ENCODE assay signal across 10 cellular contexts in genomic region chr12:122862872-122863701, GRCh38. TPM values are rescaled to one million over a fixed set of nuclear protein-coding genes. Genes with fewer than 3 reads are reported as not detected.
DNase-seq lines count a peak whose midpoint lies in the region; ATAC-seq, FAIRE-seq and TF ChIP-seq lines count a peak whose summit lies in the region.
"Had no signal": no experiment of that assay in that cellular context is flagged by ENCODE, and none has a peak within 500 bp of the region (broad histone marks: within the 10 kb centered on the region; RNA-seq: fewer than 3 reads in every experiment).

No MANE protein-coding gene starts in this region.

- TF ChIP-seq CTCF in gastroesophageal sphincter (IDR thresholded peaks at IDR 0.05), result no peak
- no peak for TF ChIP-seq CTCF in pancreas (IDR thresholded peaks at IDR 0.05)

- DNase-seq in H7 (peak; percentile 57), NCI-H69 (lab: John Stamatoyannopoulos, UW) (peak; percentile 94), pancreas (peak in 4 of 6 donors; percentile 47 to 68 (median 60))
- no peak for DNase-seq in activated T-cell treated with anti-CD3 and anti-CD28 coated beads, Interleukin-2, amount 50 U/mL, for 48 hours
- DNase-seq: activated CD4-positive, alpha-beta T cell treated with anti-CD3 and anti-CD28 coated beads, Interleukin-2, amount 50 U/mL, for 1 hour; dermis blood vessel endothelial cell had no signal

- TF ChIP-seq EP300 in gastroesophageal sphincter (IDR thresholded peaks at IDR 0.05), result no peak

- H3K27me3 ChIP-seq in H7 (ENCODE audit: control insufficient read depth, insufficient read depth, low read length), result no peaks in the 10 kb centered on the region
- H3K27me3 ChIP-seq in gastroesophageal sphincter, result no peaks in the 10 kb centered on the region
- H3K27me3 ChIP-seq in pancreas, result no peaks in the 10 kb centered on the region

- H3K4me1 ChIP-seq in gastroesophageal sphincter (peaks cover 0 to 64% (median 24%) of the 10 kb centered on the region in 3 donors), pancreas (peaks cover 24 to 42% (median 37%) of the 10 kb centered on the region in 3 donors)

- intact Hi-C loops in pancreas (cut with DNase I), result loop anchor here in 2 of 3 donors (5.0 to 10.0 kb wide), 2 partner anchors 89 to 372 kb away; partner anchors contain the start of genes MPHOSPH9 (in 1 of the 2) and MTRFR (in 1 of the 2)

- H3K36me3 ChIP-seq in H7 (replicated peaks; ENCODE audit: control insufficient read depth, insufficient read depth, low read length), result no peaks in the 10 kb centered on the region
- H3K36me3 ChIP-seq in gastroesophageal sphincter, result peaks cover 0 to 60% of the 10 kb centered on the region in 2 donors
- peaks cover 0 to 18% (median 0%) of the 10 kb centered on the region in 3 donors for H3K36me3 ChIP-seq in pancreas

- H3K9me3 ChIP-seq in gastroesophageal sphincter (no peaks in the 10 kb centered on the region), pancreas (no peaks in the 10 kb centered on the region)

- FAIRE-seq in pancreas (lab: Jason Lieb, UNC), result no peak

- WGBS in gastroesophageal sphincter (ENCODE audit: low coverage in 1 of 2), 2 donors, result 80% methylated on average over 1 of the region's 12 CpGs; no CpG with 5 or more reads in 1 of the 2 donors
- 44 to 47% methylated on average over 12 of the region's 12 CpGs for WGBS in pancreas, 2 donors

- no peak for TF ChIP-seq POLR2A in gastroesophageal sphincter (IDR thresholded peaks at IDR 0.05)

- ATAC-seq in gastroesophageal sphincter (no peak), pancreas (peak in 2 of 4 donors; percentile 6 to 7), HG03520 (IDR thresholded peaks at IDR 0.05; ENCODE audit: unreplicated experiment) (no peak), HG03521 (IDR thresholded peaks at IDR 0.05; ENCODE audit: unreplicated experiment) (no peak), HG02884 (IDR thresholded peaks at IDR 0.05; ENCODE audit: unreplicated experiment) (no peak)

- H3K27ac ChIP-seq in gastroesophageal sphincter (peak overlapping the region in 3 of 4 donors; percentile 53 to 73 (median 68)), pancreas (peak overlapping the region in 3 of 4 donors; percentile 28 to 59 (median 29))

- no peak overlapping the region for H3K4me3 ChIP-seq in H7 (ENCODE audit: insufficient read depth, low read depth, low read length)
- H3K4me3 ChIP-seq in gastroesophageal sphincter, result no peak overlapping the region
- no peak overlapping the region for H3K4me3 ChIP-seq in pancreas

RNA-seq across cellular contexts. Expression of gene HIP1R, which starts 27.8 kb away (rescaled TPM):
- total RNA-seq in H7 (2014; rRNA removed; shearing (Covaris generic)), result 33.6 and 35.6 TPM in 2 replicates
- 10 to 100 TPM; 10.2 to 32.5 (median 23.9) TPM for total RNA-seq in gastroesophageal sphincter
- 10 to 100 TPM; 41.0 to 96.3 (median 47.9) TPM for total RNA-seq in pancreas
- 100 to 1,000 TPM; 158 to 206 TPM for polyA plus RNA-seq in pancreas

RNA-seq across cellular contexts. Expression of gene VPS37B, which starts 32.8 kb away (rescaled TPM):
- 14.7 and 20.9 TPM in 2 replicates for total RNA-seq in H7 (2014; rRNA removed; shearing (Covaris generic))
- total RNA-seq in gastroesophageal sphincter (10 to 100 TPM; 23.4 to 47.4 (median 29.3) TPM), pancreas (10 to 100 TPM; 13.5 to 20.2 (median 17.3) TPM)
- 10 to 100 TPM; 27.4 to 30.1 TPM for polyA plus RNA-seq in pancreas

Comparison
In these comparisons a context has a peak if more than half of its experiments do, and no peak if none do; other contexts are left out.
1. DNase-seq: peak in H7 (single experiment), NCI-H69 (single experiment) and pancreas (4 of 6); none in activated T-cell treated with anti-CD3 and anti-CD28 coated beads, Interleukin-2, amount 50 U/mL, for 48 hours (0 of 2).